9 cellular contexts compared by ENCODE assay signal in genomic region chr12:15772405-15773018, GRCh38. TPM values are rescaled to one million over a fixed set of nuclear protein-coding genes. Genes with fewer than 3 reads are reported as not detected.
A peak's percentile ranks its signal among the peaks of the same experiment; 100 is the strongest.
DNase-seq lines count a peak whose midpoint lies in the region; ATAC-seq and TF ChIP-seq lines count a peak whose summit lies in the region.
"Had no signal": no experiment of that assay in that cellular context is flagged by ENCODE, and none has a peak within 500 bp of the region (broad histone marks: within the 10 kb centered on the region; RNA-seq: fewer than 3 reads in every experiment).

No MANE protein-coding gene starts in this region.

- no peak for ATAC-seq in body of pancreas
- no peak for ATAC-seq in GM18858 (IDR thresholded peaks at IDR 0.05; ENCODE audit: unreplicated experiment)
- ATAC-seq in stimulated activated memory B cell treated with anti-CD40 and anti-IgM and Interleukin-4, amounts not matched to agents 10 μg/mL and 1 μg/mL and 100 μg/mL, for 72 hours = no peak

- 77 to 90% methylated on average over 2 of the region's 2 CpGs for WGBS in body of pancreas, 2 donors

- H3K4me1 Mint-ChIP-seq in stimulated activated memory B cell treated with anti-CD40 and anti-IgM and Interleukin-4, amounts not matched to agents 10 μg/mL and 1 μg/mL and 100 μg/mL, for 72 hours = no peaks in the 10 kb centered on the region

- H3K9me3 Mint-ChIP-seq in stimulated activated memory B cell treated with anti-CD40 and anti-IgM and Interleukin-4, amounts not matched to agents 10 μg/mL and 1 μg/mL and 100 μg/mL, for 72 hours = no peaks in the 10 kb centered on the region

- intact Hi-C loops in body of pancreas (cut with DNase I) = no loop called here

- no peaks in the 10 kb centered on the region for H3K9me3 ChIP-seq in body of pancreas
- H3K9me3 ChIP-seq: HAP-1 had no signal

- peak in 6 of 7 experiments; percentile 20 to 41 (median 32) for TF ChIP-seq CTCF in body of pancreas (IDR thresholded peaks at IDR 0.05)

- H3K27ac Mint-ChIP-seq in stimulated activated memory B cell treated with anti-CD40 and anti-IgM and Interleukin-4, amounts not matched to agents 10 μg/mL and 1 μg/mL and 100 μg/mL, for 72 hours = no peak overlapping the region

- peaks cover 13% of the 10 kb centered on the region for H3K27me3 Mint-ChIP-seq in stimulated activated memory B cell treated with anti-CD40 and anti-IgM and Interleukin-4, amounts not matched to agents 10 μg/mL and 1 μg/mL and 100 μg/mL, for 72 hours

- no peak overlapping the region for H3K4me3 Mint-ChIP-seq in stimulated activated memory B cell treated with anti-CD40 and anti-IgM and Interleukin-4, amounts not matched to agents 10 μg/mL and 1 μg/mL and 100 μg/mL, for 72 hours

- peaks cover 3% of the 10 kb centered on the region for H3K4me1 ChIP-seq in body of pancreas

- H3K27me3 ChIP-seq in body of pancreas = no peaks in the 10 kb centered on the region

- H3K36me3 Mint-ChIP-seq in stimulated activated memory B cell treated with anti-CD40 and anti-IgM and Interleukin-4, amounts not matched to agents 10 μg/mL and 1 μg/mL and 100 μg/mL, for 72 hours = no peaks in the 10 kb centered on the region

- TF ChIP-seq POLR2A in body of pancreas (IDR thresholded peaks at IDR 0.05) = no peak

- DNase-seq in DMS114 treated with DMSO at 0.1 percent for 48 hours (lab: John Stamatoyannopoulos, UW; ENCODE audit: unreplicated experiment) = peak; percentile 25
- peak; percentile 2 for DNase-seq in Kasumi-1 (lab: John Stamatoyannopoulos, UW)
- no peak for DNase-seq in body of pancreas
- peak; percentile 47 for DNase-seq in midbrain (lab: John Stamatoyannopoulos, UW)
- DNase-seq in stimulated activated CD4-positive, alpha-beta T cell treated with anti-CD3 and anti-CD28 coated beads, Interleukin-12 subunit alpha, Interleukin-12 subunit beta, amount 100 ng/mL, for 4 hours = no peak
- no peak for DNase-seq in HuH-7 (ENCODE audit: low spot score)

- H3K27ac ChIP-seq in body of pancreas = no peak overlapping the region

- no peak overlapping the region for H3K4me3 ChIP-seq in body of pancreas
- H3K4me3 ChIP-seq: HAP-1 had no signal

- no peaks in the 10 kb centered on the region for H3K36me3 ChIP-seq in body of pancreas (replicated peaks in 1 of 2; ENCODE audit: insufficient read depth in 1 of 2, low read depth in 2 of 2)
- H3K36me3 ChIP-seq: HAP-1 had no signal

RNA-seq across cellular contexts. Expression of gene EPS8, which starts 16.7 kb away (rescaled TPM):
- total RNA-seq in body of pancreas = 10 to 100 TPM; 31.6 to 41.2 TPM

Comparison
In these comparisons a context has a peak if more than half of its experiments do, and no peak if none do; other contexts are left out.
1. DNase-seq: peak in DMS114 treated with DMSO at 0.1 percent for 48 hours (single experiment), Kasumi-1 (2 of 2) and midbrain (single experiment); none in body of pancreas (0 of 4), stimulated activated CD4-positive, alpha-beta T cell treated with anti-CD3 and anti-CD28 coated beads, Interleukin-12 subunit alpha, Interleukin-12 subunit beta, amount 100 ng/mL, for 4 hours (single experiment) and HuH-7 (single experiment).